1 cellular context compared by ENCODE assay signal in genomic region chr11:34275486-34275885, GRCh38.
TF ChIP-seq lines count a peak whose summit lies in the region.

No MANE protein-coding gene starts in this region.

TF ChIP-seq in IMR-90, 13 proteins besides CTCF, POLR2A, EP300 and RAD21:
- TF ChIP-seq MXI1 (IDR thresholded peaks at IDR 0.05; ENCODE audit: borderline replicate concordance, low read depth, low read length) = no peak
- no peak for TF ChIP-seq NFE2L2 (IDR thresholded peaks at IDR 0.05; ENCODE audit: low read depth, low read length)
- TF ChIP-seq RCOR1 (IDR thresholded peaks at IDR 0.05; ENCODE audit: insufficient replicate concordance, low read length) = no peak
- no peak for TF ChIP-seq CEBPB (IDR thresholded peaks at IDR 0.05; ENCODE audit: low read depth, low read length)
- TF ChIP-seq, protein P1, sequence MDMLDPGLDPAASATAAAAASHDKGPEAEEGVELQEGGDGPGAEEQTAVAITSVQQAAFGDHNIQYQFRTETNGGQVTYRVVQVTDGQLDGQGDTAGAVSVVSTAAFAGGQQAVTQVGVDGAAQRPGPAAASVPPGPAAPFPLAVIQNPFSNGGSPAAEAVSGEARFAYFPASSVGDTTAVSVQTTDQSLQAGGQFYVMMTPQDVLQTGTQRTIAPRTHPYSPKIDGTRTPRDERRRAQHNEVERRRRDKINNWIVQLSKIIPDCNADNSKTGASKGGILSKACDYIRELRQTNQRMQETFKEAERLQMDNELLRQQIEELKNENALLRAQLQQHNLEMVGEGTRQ (IDR thresholded peaks at IDR 0.05; ENCODE audit: low read depth, low read length) = no peak
- TF ChIP-seq SMC3 (IDR thresholded peaks at IDR 0.05; ENCODE audit: low read depth, low read length) = no peak
- TF ChIP-seq BHLHE40 (IDR thresholded peaks at IDR 0.05; ENCODE audit: low read depth, low read length) = no peak
- no peak for TF ChIP-seq CHD1 (IDR thresholded peaks at IDR 0.05; ENCODE audit: low read depth, low read length)
- no peak for TF ChIP-seq ELK1 (IDR thresholded peaks at IDR 0.05; ENCODE audit: borderline replicate concordance, low read depth, low read length)
- TF ChIP-seq FOS (IDR thresholded peaks at IDR 0.05; ENCODE audit: low read depth, low read length) = no peak
- no peak for TF ChIP-seq MAFK (IDR thresholded peaks at IDR 0.05; ENCODE audit: low read depth, low read length)
- TF ChIP-seq MAZ (IDR thresholded peaks at IDR 0.05; ENCODE audit: borderline replicate concordance, low read depth, low read length) = no peak
- TF ChIP-seq RFX5 (IDR thresholded peaks at IDR 0.05; ENCODE audit: low read depth, low read length) = no peak
